9 cellular contexts compared by ENCODE assay signal in genomic region chr1:93503816-93504215, GRCh38.
"Had no signal": no experiment of that assay in that cellular context is flagged by ENCODE, and none has a peak within 500 bp of the region (broad histone marks: within the 10 kb centered on the region; RNA-seq: fewer than 3 reads in every experiment).

No MANE protein-coding gene starts in this region.

- H2AFZ ChIP-seq: GM23248 had no signal

- H3K27ac ChIP-seq: GM23248, HL-60 had no signal

- H3K9ac ChIP-seq: GM23248 had no signal

- FAIRE-seq: HepG2 had no signal

- DNase-seq: GM23248, GOT3, H7, HFFc6, KG1 had no signal

- H3K9me3 ChIP-seq: HAP-1 had no signal

- H3K4me3 ChIP-seq: GM23248, HAP-1 had no signal

- H3K36me3 ChIP-seq: HAP-1 had no signal

- ATAC-seq: HCT116, HepG2 had no signal

- H3K4me1 ChIP-seq: HAP-1 had no signal
